Comparison of ENCODE assay signal across 8 cellular contexts in the genomic region with DNA sequence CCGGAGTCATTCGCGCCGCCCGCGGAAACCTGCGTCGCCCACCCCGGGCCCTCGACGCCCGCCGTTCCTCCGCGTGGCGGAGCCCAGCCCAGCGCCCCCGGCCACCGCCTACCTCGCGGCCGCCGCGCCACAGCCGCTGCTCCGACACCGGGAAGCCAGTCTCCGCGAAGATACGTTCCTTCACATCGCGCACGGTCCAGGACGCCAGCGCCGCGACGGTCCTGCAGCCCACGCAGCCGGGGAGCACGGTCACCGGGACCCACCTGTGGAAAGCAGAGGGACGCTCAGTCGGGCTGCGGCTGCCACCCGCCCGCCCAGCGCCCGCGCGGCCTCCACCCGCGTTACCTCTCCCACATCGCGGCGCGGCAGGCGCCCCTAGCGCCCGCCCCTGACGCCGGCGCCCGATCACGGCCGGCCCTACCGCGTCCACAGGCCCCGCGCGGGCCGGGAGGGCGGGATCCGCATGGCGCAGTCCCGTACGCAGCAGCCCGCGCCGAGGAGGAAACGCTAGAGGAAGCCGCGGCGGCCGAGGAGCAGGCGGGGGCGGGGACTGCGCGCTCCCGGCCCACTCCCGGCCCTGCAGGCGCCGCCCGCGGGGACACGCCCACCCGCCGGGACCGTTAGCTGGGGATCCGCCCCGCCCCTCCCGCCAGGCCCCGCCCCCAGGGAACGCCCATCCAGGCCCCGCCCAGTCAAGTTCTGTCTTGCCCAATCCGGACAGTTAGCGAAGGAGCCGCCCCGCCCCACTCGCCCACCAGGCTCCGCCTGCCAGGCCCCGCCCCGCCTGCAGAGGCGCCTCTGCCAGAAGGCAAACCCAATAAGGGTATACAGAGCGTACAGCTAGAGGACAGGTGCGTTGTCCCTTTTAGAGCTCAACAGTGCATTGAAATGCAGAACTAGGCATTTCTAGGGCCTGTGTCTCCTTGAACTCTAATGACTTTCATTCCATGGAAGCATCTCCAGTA. TPM values are rescaled to one million over a fixed set of nuclear protein-coding genes. Genes with fewer than 3 reads are reported as not detected.
DNase-seq lines count a peak whose midpoint lies in the region; ATAC-seq and TF ChIP-seq lines count a peak whose summit lies in the region.

No MANE protein-coding gene starts in this region.

- POLR2A ChIA-PET in activated CD4-positive, alpha-beta memory T cell treated with anti-CD3 and anti-CD28 coated beads, Interleukin-2, amount 10 ng/mL, durations not matched to agents 7 days and 5 days (lab: Charles Lee): interaction anchor here (0.8 to 1.2 kb wide), 3 partner anchors 11 to 895 kb away, joined by 3 to 6 read pairs (median 3); no protein-coding TSS in a partner anchor

- peaks cover 8 to 11% of the 10 kb centered on the region in 2 donors for H3K36me3 Mint-ChIP-seq in CD14-positive monocyte
- H3K36me3 Mint-ChIP-seq in activated CD4-positive, alpha-beta memory T cell treated with anti-CD3 and anti-CD28 coated beads, Interleukin-2, amount 10 ng/mL, durations not matched to agents 7 days and 5 days (ENCODE audit: low read depth): peaks cover 29% of the 10 kb centered on the region

- H3K36me3 ChIP-seq in lung (ENCODE audit: control insufficient read depth in 2 of 2, insufficient read depth in 2 of 2, low read length in 2 of 2): no peaks in the 10 kb centered on the region

- DNase-seq in CD14-positive monocyte (ENCODE audit: low spot score) (peak; percentile 96), NCI-H774 (lab: John Stamatoyannopoulos, UW) (peak; percentile 73), ecto neural progenitor cell (ENCODE audit: low spot score) (peak; percentile 99), lung (ENCODE audit: low spot score) (peak; percentile 96)
- peak; percentile 97 for DNase-seq in activated CD4-positive, alpha-beta memory T cell treated with anti-CD3 and anti-CD28 coated beads, Interleukin-2, amount 10 ng/mL, durations not matched to agents 7 days and 5 days
- DNase-seq in stimulated activated CD4-positive, alpha-beta T cell treated with anti-CD3 and anti-CD28 coated beads, TNF-alpha, amount 100 ng/mL, for 24 hours (ENCODE audit: low read depth in 3 of 3): peak; percentile 96 to 98 (median 96)

- ATAC-seq in GM19395 (IDR thresholded peaks at IDR 0.05; ENCODE audit: unreplicated experiment) (peak; percentile 84), HG03558 (IDR thresholded peaks at IDR 0.05; ENCODE audit: extremely low read depth, unreplicated experiment) (peak; percentile 67), lung (ENCODE audit: insufficient read depth, low FRiP score) (peak; percentile 98)

- CTCF ChIA-PET in activated CD4-positive, alpha-beta memory T cell treated with anti-CD3 and anti-CD28 coated beads, Interleukin-2, amount 10 ng/mL, durations not matched to agents 7 days and 5 days (lab: Charles Lee): interaction anchor here (0.7 to 0.9 kb wide), 5 partner anchors 10 to 1134 kb away, joined by 3 to 5 read pairs (median 4); partner anchors contain the start of gene MIPEP

- peaks cover 0 to 1% (median 0%) of the 10 kb centered on the region in 7 donors for H3K9me3 Mint-ChIP-seq in CD14-positive monocyte
- H3K9me3 Mint-ChIP-seq in activated CD4-positive, alpha-beta memory T cell treated with anti-CD3 and anti-CD28 coated beads, Interleukin-2, amount 10 ng/mL, durations not matched to agents 7 days and 5 days: no peaks in the 10 kb centered on the region

- TF ChIP-seq CTCF in CD14-positive monocyte (IDR thresholded peaks at IDR 0.05) (no peak), lung (IDR thresholded peaks at IDR 0.05; ENCODE audit: control extremely low read depth, extremely low read depth) (no peak)

- no peaks in the 10 kb centered on the region for H3K9me3 ChIP-seq in lung (ENCODE audit: control insufficient read depth in 2 of 2, insufficient read depth in 1 of 2, low read length in 1 of 2)

- no peaks in the 10 kb centered on the region for H3K27me3 ChIP-seq in lung (ENCODE audit: control insufficient read depth, insufficient read depth)

- H3K4me3 ChIP-seq in lung: peak overlapping the region; percentile 96

- H3K4me3 Mint-ChIP-seq in CD14-positive monocyte: peak overlapping the region; percentile 81 to 82
- peak overlapping the region; percentile 73 for H3K4me3 Mint-ChIP-seq in activated CD4-positive, alpha-beta memory T cell treated with anti-CD3 and anti-CD28 coated beads, Interleukin-2, amount 10 ng/mL, durations not matched to agents 7 days and 5 days

- intact Hi-C loops in CD14-positive monocyte (cut with micrococcal nuclease): loop anchor here (5.0 to 10.0 kb wide), 5 partner anchors 202 to 1550 kb away; partner anchors contain the start of gene C1QTNF9B (in 1 of the 2)

- peaks cover 0 to 3% (median 0%) of the 10 kb centered on the region in 3 donors for H3K27me3 Mint-ChIP-seq in CD14-positive monocyte (ENCODE audit: low read depth in 3 of 3)
- H3K27me3 Mint-ChIP-seq in activated CD4-positive, alpha-beta memory T cell treated with anti-CD3 and anti-CD28 coated beads, Interleukin-2, amount 10 ng/mL, durations not matched to agents 7 days and 5 days: peaks cover 3% of the 10 kb centered on the region

- peak overlapping the region in 2 of 7 donors; percentile 50 to 64 for H3K27ac Mint-ChIP-seq in CD14-positive monocyte
- H3K27ac Mint-ChIP-seq in activated CD4-positive, alpha-beta memory T cell treated with anti-CD3 and anti-CD28 coated beads, Interleukin-2, amount 10 ng/mL, durations not matched to agents 7 days and 5 days: peak overlapping the region; percentile 35

- peaks cover 49% of the 10 kb centered on the region for H3K4me1 Mint-ChIP-seq in CD14-positive monocyte
- peaks cover 69% of the 10 kb centered on the region for H3K4me1 Mint-ChIP-seq in activated CD4-positive, alpha-beta memory T cell treated with anti-CD3 and anti-CD28 coated beads, Interleukin-2, amount 10 ng/mL, durations not matched to agents 7 days and 5 days

- peak overlapping the region; percentile 93 to 98 for H3K27ac ChIP-seq in lung (ENCODE audit: low read depth in 1 of 2, low read length in 1 of 2)

- peaks cover 3 to 22% of the 10 kb centered on the region in 2 donors for H3K4me1 ChIP-seq in lung (ENCODE audit: control insufficient read depth in 2 of 2, insufficient read depth in 2 of 2, low read length in 2 of 2)

- WGBS in lung, 2 donors: 0 to 1% methylated on average over 96 to 116 of the region's 116 CpGs

RNA-seq across cellular contexts. Expression of gene SACS, which starts 58.2 kb away (rescaled TPM):
- polyA plus RNA-seq in CD14-positive monocyte: 1 to 10 TPM; 1.7 to 2.2 TPM
- 10 to 100 TPM; 17.7 to 20.8 TPM for total RNA-seq in activated CD4-positive, alpha-beta memory T cell treated with anti-CD3 and anti-CD28 coated beads, Interleukin-2, amount 10 ng/mL, durations not matched to agents 7 days and 5 days
- 10 to 100 TPM; 11.3 to 21.7 TPM for total RNA-seq in lung
- polyA plus RNA-seq in lung: 1 to 10 TPM; 2.5 to 2.6 TPM

Comparison
In these comparisons a context has a peak if more than half of its experiments do, and no peak if none do; other contexts are left out.
1. Peak in every context shown above with its lines: DNase-seq, ATAC-seq, H3K4me3 ChIP-seq and H3K27ac ChIP-seq.